37 cellular contexts compared by ENCODE assay signal in genomic region chr10:73975388-73975787, GRCh38.
"Had no signal": no experiment of that assay in that cellular context is flagged by ENCODE, and none has a peak within 500 bp of the region (broad histone marks: within the 10 kb centered on the region; RNA-seq: fewer than 3 reads in every experiment).

No MANE protein-coding gene starts in this region.

- H3K4me3 Mint-ChIP-seq: activated naive CD4-positive, alpha-beta T cell treated with anti-CD3 and anti-CD28 coated beads for 36 hours; activated naive CD8-positive, alpha-beta T cell; activated naive CD8-positive, alpha-beta T cell treated with anti-CD3 and anti-CD28 coated beads, Interleukin-2, amount 50 U/mL, for 24 hours; activated T-cell treated with anti-CD3 and anti-CD28 coated beads, Interleukin-2, amount 50 U/mL, for 24 hours; brain had no signal

- H3K36me3 ChIP-seq: WERI-Rb-1 had no signal

- H3K27ac ChIP-seq: PC-9, RWPE1, WERI-Rb-1 had no signal

- H3K36me3 Mint-ChIP-seq: activated naive CD8-positive, alpha-beta T cell; brain had no signal

- H3K27ac Mint-ChIP-seq: activated CD8-positive, alpha-beta T cell treated with anti-CD3 and anti-CD28 coated beads, Interleukin-2, amount 10 ng/mL, durations not matched to agents 7 days and 5 days; activated naive CD4-positive, alpha-beta T cell treated with anti-CD3 and anti-CD28 coated beads for 36 hours; activated naive CD8-positive, alpha-beta T cell; activated naive CD8-positive, alpha-beta T cell treated with anti-CD3 and anti-CD28 coated beads, Interleukin-2, amount 50 U/mL, for 24 hours; activated T-cell treated with anti-CD3 and anti-CD28 coated beads, Interleukin-2, amount 50 U/mL, for 24 hours; activated T-helper 2 cell treated with anti-CD3 and anti-CD28 coated beads, Interferon-gamma antibody, Interleukin-2, Interleukin-4, amounts not matched to agents 10 μg/mL and 5 μg/mL and 100 μg/mL, durations not matched to agents 14 hours and 24 hours and 36 hours; brain had no signal

- H3K27me3 Mint-ChIP-seq: activated naive CD8-positive, alpha-beta T cell; activated naive CD8-positive, alpha-beta T cell treated with anti-CD3 and anti-CD28 coated beads, Interleukin-2, amount 50 U/mL, for 24 hours; activated T-cell treated with anti-CD3 and anti-CD28 coated beads, Interleukin-2, amount 50 U/mL, for 24 hours; brain had no signal

- FAIRE-seq: bronchial epithelial cell, RCC 7860 had no signal

- DNase-seq: activated CD4-positive, alpha-beta T cell treated with anti-CD3 and anti-CD28 coated beads for 1 hour; activated CD4-positive, alpha-beta T cell treated with anti-CD3 and anti-CD28 coated beads for 48 hours; activated CD4-positive, CD25-positive, alpha-beta regulatory T cell; activated CD8-positive, alpha-beta T cell treated with anti-CD3 and anti-CD28 coated beads, Interleukin-2, amount 10 ng/mL, durations not matched to agents 7 days and 5 days; activated gamma-delta T cell; activated naive CD4-positive, alpha-beta T cell treated with anti-CD3 and anti-CD28 coated beads for 36 hours; activated naive CD8-positive, alpha-beta T cell treated with anti-CD3 and anti-CD28 coated beads, Interleukin-2, amount 50 U/mL, for 24 hours; activated T-cell treated with anti-CD3 and anti-CD28 coated beads, Interleukin-2, amount 50 U/mL, for 24 hours; anterior cingulate cortex; caudate nucleus; cerebellar nuclear complex; MM.1S; MV-4-11; NCI-H1092; NCI-H1417; NCI-H146; NCI-H187; NCI-H2029 treated with DMSO at 0.1 percent for 48 hours; NCI-H2107; NCI-H2171; NCI-H510A; NCI-H526; NCI-H748 treated with DMSO at 0.1 percent for 48 hours; NK-92 treated with Interleukin-12 subunit alpha and Interleukin-12 subunit beta, amount 100 ng/mL, for 24 hours; PC-9; SIG-M5; SW 1271; T1000; WERI-Rb-1 had no signal

- ATAC-seq: activated naive CD8-positive, alpha-beta T cell treated with anti-CD3 and anti-CD28 coated beads, Interleukin-2, amount 50 U/mL, for 24 hours; Right ventricle myocardium inferior; SK-N-SH treated with all-trans-retinoic acid at 6 μM for 48 hours had no signal

- H3K4me2 ChIP-seq: PC-9 had no signal

- H2AFZ ChIP-seq: PC-9 had no signal

- H3K4me3 ChIP-seq: PC-9 had no signal
